8 cellular contexts compared by ENCODE assay signal in genomic region chr16:31458073-31458834, GRCh38. TPM values are rescaled to one million over a fixed set of nuclear protein-coding genes. Genes with fewer than 3 reads are reported as not detected.
DNase-seq lines count a peak whose midpoint lies in the region; ATAC-seq, FAIRE-seq and TF ChIP-seq lines count a peak whose summit lies in the region.

No MANE protein-coding gene starts in this region.

- no peaks in the 10 kb centered on the region for H3K9me3 ChIP-seq in BLaER1
- H3K9me3 ChIP-seq in KOPT-K1 (ENCODE audit: insufficient read depth, low read length, poor library complexity, severe bottlenecking): no peaks in the 10 kb centered on the region
- H3K9me3 ChIP-seq in liver (ENCODE audit: control insufficient read depth in 4 of 4, low read length in 3 of 4): no peaks in the 10 kb centered on the region

- peak overlapping the region; percentile 94 for H3K27ac Mint-ChIP-seq in central memory CD8-positive, alpha-beta T cell (ENCODE audit: low read depth)

- H3K4me1 Mint-ChIP-seq in central memory CD8-positive, alpha-beta T cell: peaks cover 38% of the 10 kb centered on the region

- peak; percentile 67 for FAIRE-seq in GM19239 (lab: Jason Lieb, UNC)

- no peaks in the 10 kb centered on the region for H3K27me3 ChIP-seq in BLaER1
- no peaks in the 10 kb centered on the region for H3K27me3 ChIP-seq in liver (ENCODE audit: control insufficient read depth in 4 of 4, insufficient read depth in 4 of 4, low read length in 3 of 4)

- H3K36me3 ChIP-seq in BLaER1 (peaks cover 31% of the 10 kb centered on the region), KOPT-K1 (ENCODE audit: insufficient read depth, low read length) (peaks cover 45% of the 10 kb centered on the region; the same call in 1 of the 2 replicates), liver (ENCODE audit: control insufficient read depth in 4 of 4, insufficient read depth in 3 of 4, low read depth in 1 of 4, low read length in 3 of 4) (no peaks in the 10 kb centered on the region)

- TF ChIP-seq RAD21 in liver (IDR thresholded peaks at IDR 0.05): peak; percentile 27 to 65

- H4K20me1 ChIP-seq in BLaER1: peaks cover 52% of the 10 kb centered on the region

- TF ChIP-seq CTCF in liver (IDR thresholded peaks at IDR 0.05; ENCODE audit: low read depth, low read length, missing input control): peak; percentile 32

- WGBS in liver: under 1% methylated on average over 42 of the region's 42 CpGs

- peak; percentile 21 for ATAC-seq in central memory CD8-positive, alpha-beta T cell (replicated peaks; ENCODE audit: extremely low read depth, poor library complexity, severe bottlenecking)
- ATAC-seq in HG03469 (IDR thresholded peaks at IDR 0.05; ENCODE audit: unreplicated experiment): no peak

- H3K27ac ChIP-seq in BLaER1 (peak overlapping the region; percentile 99), KOPT-K1 (ENCODE audit: low read depth, low read length, poor library complexity, severe bottlenecking) (peak overlapping the region; percentile 85), liver (ENCODE audit: low read depth in 1 of 2, low read length in 2 of 2) (peak overlapping the region; percentile 97 to 98)

- DNase-seq in GM19239 (ENCODE audit: insufficient read length, low spot score) (no peak), UCSD-AML1 (lab: John Stamatoyannopoulos, UW; ENCODE audit: unreplicated experiment) (peak; percentile 80)
- peak; percentile 45 to 67 for DNase-seq in central memory CD8-positive, alpha-beta T cell (ENCODE audit: low spot score in 2 of 2)
- DNase-seq in stimulated activated CD8-positive, alpha-beta memory T cell treated with anti-CD3 and anti-CD28 coated beads, Interleukin-4, amount 100 ng/mL, for 48 hours: peak; percentile 68

- peaks cover 22% of the 10 kb centered on the region for H3K36me3 Mint-ChIP-seq in central memory CD8-positive, alpha-beta T cell (ENCODE audit: insufficient read depth)

- H3K27me3 Mint-ChIP-seq in central memory CD8-positive, alpha-beta T cell: no peaks in the 10 kb centered on the region

- H3K4me1 ChIP-seq in BLaER1 (peaks cover 57% of the 10 kb centered on the region), liver (ENCODE audit: control insufficient read depth in 4 of 4, insufficient read depth in 4 of 4, low read length in 3 of 4) (peaks cover 29 to 66% (median 56%) of the 10 kb centered on the region in 4 donors)

- no peaks in the 10 kb centered on the region for H3K9me3 Mint-ChIP-seq in central memory CD8-positive, alpha-beta T cell

- peak overlapping the region; percentile 82 for H3K4me3 ChIP-seq in BLaER1
- peak overlapping the region; percentile 66 to 82 (median 74) for H3K4me3 ChIP-seq in liver (ENCODE audit: low read depth in 1 of 3, low read length in 3 of 3)

- H3K4me2 ChIP-seq in BLaER1: peak overlapping the region; percentile 97

- peak overlapping the region; percentile 88 for H3K4me3 Mint-ChIP-seq in central memory CD8-positive, alpha-beta T cell

- peak overlapping the region; percentile 97 for H3K9ac ChIP-seq in BLaER1
- H3K9ac ChIP-seq in liver (ENCODE audit: low read depth in 1 of 2, low read length in 2 of 2): peak overlapping the region; percentile 63 to 72

TF ChIP-seq in liver, 16 proteins besides CTCF, POLR2A, EP300 and RAD21:
- TF ChIP-seq HNF4A (conservative IDR thresholded peaks at IDR 0.05) (peak; percentile 65 to 71), JUND (IDR thresholded peaks at IDR 0.05) (no peak), TAF1 (conservative IDR thresholded peaks at IDR 0.05) (peak; percentile 53), EGR1 (IDR thresholded peaks at IDR 0.05; ENCODE audit: low read depth in 2 of 2) (no peak), REST (IDR thresholded peaks at IDR 0.05) (no peak), SP1 (IDR thresholded peaks at IDR 0.05) (peak; percentile 70), RXRA (IDR thresholded peaks at IDR 0.05) (peak in 1 of 2 donors; percentile 18), NR2F2 (IDR thresholded peaks at IDR 0.05) (no peak)
- TF ChIP-seq, protein P1, sequence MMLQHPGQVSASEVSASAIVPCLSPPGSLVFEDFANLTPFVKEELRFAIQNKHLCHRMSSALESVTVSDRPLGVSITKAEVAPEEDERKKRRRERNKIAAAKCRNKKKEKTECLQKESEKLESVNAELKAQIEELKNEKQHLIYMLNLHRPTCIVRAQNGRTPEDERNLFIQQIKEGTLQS (IDR thresholded peaks at IDR 0.05): no peak
- TF ChIP-seq, protein P2, sequence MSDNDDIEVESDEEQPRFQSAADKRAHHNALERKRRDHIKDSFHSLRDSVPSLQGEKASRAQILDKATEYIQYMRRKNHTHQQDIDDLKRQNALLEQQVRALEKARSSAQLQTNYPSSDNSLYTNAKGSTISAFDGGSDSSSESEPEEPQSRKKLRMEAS (IDR thresholded peaks at IDR 0.05): peak; percentile 28

RNA-seq across cellular contexts. Expression of gene ARMC5, which starts 1.0 kb away (rescaled TPM):
- total RNA-seq in liver: 10 to 100 TPM in 1 of 2 donors, 1 to 10 TPM in 1; 5.4 to 13.3 TPM
- polyA plus RNA-seq in liver: 10 to 100 TPM; 10.1 to 12.6 TPM

RNA-seq across cellular contexts. Expression of gene TGFB1I1, which starts 13.7 kb away (rescaled TPM):
- total RNA-seq in liver: 1 to 10 TPM; 4.2 to 6.8 TPM
- 1 to 10 TPM; 4.9 to 8.3 TPM for polyA plus RNA-seq in liver

RNA-seq across cellular contexts. Expression of gene ZNF843, which starts 15.7 kb away (rescaled TPM):
- total RNA-seq in liver: under 1 TPM; 0.25 to 0.84 TPM
- polyA plus RNA-seq in liver: under 1 TPM in 1 of 2 donors, not detected in 1; 0.35 TPM

RNA-seq across cellular contexts. Expression of gene SLC5A2, which starts 24.7 kb away (rescaled TPM):
- total RNA-seq in liver: under 1 TPM in 1 of 2 donors, not detected in 1; 0.14 TPM
- polyA plus RNA-seq in liver: 1 to 10 TPM in 1 of 2 donors, under 1 TPM in 1; 0.93 to 8.1 TPM

RNA-seq across cellular contexts. Expression of gene COX6A2, which starts 30.1 kb away (rescaled TPM):
- total RNA-seq in liver: under 1 TPM in 1 of 2 donors, not detected in 1; 0.84 TPM
- 10 to 100 TPM in 1 of 2 donors, 1 to 10 TPM in 1; 8.0 to 36.7 TPM for polyA plus RNA-seq in liver
